Comparison of ENCODE assay signal across 12 cellular contexts in genomic region chr9:109212768-109213167, GRCh38. TPM values are rescaled to one million over a fixed set of nuclear protein-coding genes. Genes with fewer than 3 reads are reported as not detected.
"Had no signal": no experiment of that assay in that cellular context is flagged by ENCODE, and none has a peak within 500 bp of the region (broad histone marks: within the 10 kb centered on the region; RNA-seq: fewer than 3 reads in every experiment).

No MANE protein-coding gene starts in this region.

- DNase-seq: GM23248, GOT3, H7, HFFc6, IMR-90, KG1 had no signal

- H3K9me3 ChIP-seq: HAP-1 had no signal

- H3K9ac ChIP-seq: GM23248 had no signal

- H3K4me1 ChIP-seq: HAP-1 had no signal

- H3K4me3 Mint-ChIP-seq: HFFc6 had no signal

- FAIRE-seq: K562 had no signal

- H3K4me3 ChIP-seq: GM23248, HAP-1, K562 had no signal

- H3K9me3 Mint-ChIP-seq: HFFc6 had no signal

- H2AFZ ChIP-seq: GM23248 had no signal

- H3K27ac Mint-ChIP-seq: HFFc6 had no signal

- ATAC-seq: HCT116, K562 had no signal

- H3K27ac ChIP-seq: GM23248, HL-60 had no signal

- H3K36me3 ChIP-seq: HAP-1 had no signal

RNA-seq across cellular contexts. Expression of gene FRRS1L, which starts 45.7 kb away (rescaled TPM):
- total RNA-seq: GM23248, H4, HFFc6, HT1080 had no signal
- polyA plus RNA-seq: GM23248 had no signal
